Comparison of ENCODE assay signal across 11 cellular contexts in genomic region chr1:59673575-59674467, GRCh38.
DNase-seq lines count a peak whose midpoint lies in the region; ATAC-seq and TF ChIP-seq lines count a peak whose summit lies in the region.
"Had no signal": no experiment of that assay in that cellular context is flagged by ENCODE, and none has a peak within 500 bp of the region (broad histone marks: within the 10 kb centered on the region; RNA-seq: fewer than 3 reads in every experiment).

No MANE protein-coding gene starts in this region.

- peaks cover 7% of the 10 kb centered on the region for H3K4me1 ChIP-seq in colonic mucosa
- peaks cover 37% of the 10 kb centered on the region for H3K4me1 ChIP-seq in mesodermal cell (ENCODE audit: control insufficient read depth, insufficient read depth, low read length, poor library complexity, severe bottlenecking)
- peaks cover 20 to 40% of the 10 kb centered on the region in 2 donors for H3K4me1 ChIP-seq in thoracic aorta (ENCODE audit: control insufficient read depth in 1 of 2, low read depth in 2 of 2)

- no peaks in the 10 kb centered on the region for H3K36me3 ChIP-seq in colonic mucosa
- no peaks in the 10 kb centered on the region for H3K36me3 ChIP-seq in mesodermal cell (ENCODE audit: control insufficient read depth, insufficient read depth, low read length)
- no peaks in the 10 kb centered on the region for H3K36me3 ChIP-seq in thoracic aorta
- H3K36me3 ChIP-seq in H7 (replicated peaks; ENCODE audit: control insufficient read depth, insufficient read depth, low read length): no peaks in the 10 kb centered on the region
- H3K36me3 ChIP-seq: brain microvascular endothelial cell had no signal

- H3K9ac ChIP-seq in colonic mucosa (ENCODE audit: low read depth in 2 of 2, low read length in 2 of 2): peak overlapping the region in 1 of 2 donors; percentile 26

- no peaks in the 10 kb centered on the region for H3K9me3 ChIP-seq in colonic mucosa
- peaks cover 13% of the 10 kb centered on the region for H3K9me3 ChIP-seq in mesodermal cell (ENCODE audit: control insufficient read depth, low read length)
- no peaks in the 10 kb centered on the region for H3K9me3 ChIP-seq in thoracic aorta

- DNase-seq in NCI-H2227 treated with DMSO at 0.1 percent for 48 hours (lab: John Stamatoyannopoulos, UW) (peak; percentile 86), colonic mucosa (peak; percentile 53), thoracic aorta (ENCODE audit: low spot score) (no peak), UCSD-AML1 (lab: John Stamatoyannopoulos, UW; ENCODE audit: unreplicated experiment) (no peak), T1000 (lab: John Stamatoyannopoulos, UW) (no peak), H7 (no peak)
- DNase-seq: activated CD8-positive, alpha-beta memory T cell treated with anti-CD3 and anti-CD28 coated beads, Interleukin-2, amount 10 ng/mL, durations not matched to agents 7 days and 5 days; stimulated activated CD4-positive, alpha-beta T cell treated with anti-CD3 and anti-CD28 coated beads, Interleukin-4, amount 100 ng/mL, for 1 hour had no signal

- H3K4me3 ChIP-seq in colonic mucosa (no peak overlapping the region), mesodermal cell (ENCODE audit: extremely low read depth, insufficient read depth, low read length, poor library complexity, severe bottlenecking) (no peak overlapping the region), thoracic aorta (no peak overlapping the region), H7 (ENCODE audit: insufficient read depth, low read depth, low read length) (no peak overlapping the region)

- H3K27me3 ChIP-seq in colonic mucosa (no peaks in the 10 kb centered on the region), thoracic aorta (replicated peaks; ENCODE audit: insufficient read depth) (no peaks in the 10 kb centered on the region), H7 (ENCODE audit: control insufficient read depth, insufficient read depth, low read length) (no peaks in the 10 kb centered on the region; the same call in 1 of the 2 replicates)
- H3K27me3 ChIP-seq: brain microvascular endothelial cell had no signal

- 87 to 89% methylated on average over 11 to 13 of the region's 16 CpGs for WGBS in mesodermal cell (ENCODE audit: insufficient coverage in 2 of 2), 2 experiments

- TF ChIP-seq CTCF in colonic mucosa (IDR thresholded peaks at IDR 0.05): no peak
- TF ChIP-seq CTCF in thoracic aorta (IDR thresholded peaks at IDR 0.05): no peak

- H3K27ac ChIP-seq in colonic mucosa (no peak overlapping the region), mesodermal cell (ENCODE audit: low read depth, low read length, severe bottlenecking) (peak overlapping the region; percentile 89), thoracic aorta (peak overlapping the region; percentile 56 to 60)

- no peak for ATAC-seq in thoracic aorta (ENCODE audit: insufficient number of reproducible peaks, low FRiP score, low read depth)
- ATAC-seq in GM18870 (IDR thresholded peaks at IDR 0.05; ENCODE audit: unreplicated experiment): no peak
- ATAC-seq: activated CD8-positive, alpha-beta memory T cell treated with anti-CD3 and anti-CD28 coated beads, Interleukin-2, amount 10 ng/mL, durations not matched to agents 7 days and 5 days had no signal

- intact Hi-C loops in colonic mucosa (cut with DNase I): no loop called here

Comparison
In these comparisons a context has a peak if more than half of its experiments do, and no peak if none do; other contexts are left out.
1. DNase-seq: peak in NCI-H2227 treated with DMSO at 0.1 percent for 48 hours (single experiment) and colonic mucosa (single experiment); none in thoracic aorta (single experiment), UCSD-AML1 (single experiment), T1000 (single experiment) and H7 (single experiment).